ENCODE assay signal across 19 cellular contexts in the genomic region with DNA sequence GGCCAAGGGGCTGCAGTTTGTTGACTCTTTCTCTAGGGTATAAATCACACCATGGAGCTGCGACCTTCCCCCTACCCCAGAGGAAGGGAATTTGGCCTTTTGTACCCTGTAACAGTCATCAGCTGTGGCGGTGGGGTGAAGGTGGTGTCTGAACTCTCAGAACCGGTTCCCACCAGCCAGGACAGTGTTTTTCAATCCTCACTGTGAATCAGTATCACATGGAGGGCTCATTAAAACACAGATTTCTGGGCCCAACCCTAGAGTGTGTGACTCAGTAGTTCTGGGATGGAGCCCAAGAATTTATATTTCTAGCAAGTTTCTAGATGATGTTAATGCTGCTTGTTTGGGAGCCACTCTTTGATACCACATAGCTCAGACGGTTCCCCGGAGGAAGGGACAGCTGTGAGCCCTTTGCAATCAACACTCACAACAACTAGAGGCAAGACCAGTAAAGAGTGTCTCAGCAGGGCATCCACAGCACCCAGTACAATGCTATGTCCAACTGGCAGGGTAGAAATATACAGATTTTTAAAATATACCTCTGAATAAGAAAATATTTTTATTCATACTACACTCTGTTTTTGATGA. TPM values are rescaled to one million over a fixed set of nuclear protein-coding genes. Genes with fewer than 3 reads are reported as not detected.
DNase-seq lines count a peak whose midpoint lies in the region; ATAC-seq and TF ChIP-seq lines count a peak whose summit lies in the region.
"Had no signal": no experiment of that assay in that cellular context is flagged by ENCODE, and none has a peak within 500 bp of the region (broad histone marks: within the 10 kb centered on the region; RNA-seq: fewer than 3 reads in every experiment).

No MANE protein-coding gene starts in this region.

- H3K4me2 ChIP-seq in SK-N-SH, result no peak overlapping the region

- H3K79me2 ChIP-seq in SK-N-SH (ENCODE audit: insufficient read depth), result no peaks in the 10 kb centered on the region

- TF ChIP-seq CTCF in SK-N-SH (IDR thresholded peaks at IDR 0.05), result no peak
- no peak for TF ChIP-seq CTCF in endodermal cell (conservative IDR thresholded peaks at IDR 0.05)
- no peak for TF ChIP-seq CTCF in lung (IDR thresholded peaks at IDR 0.05; ENCODE audit: control extremely low read depth, extremely low read depth)

- no peak for TF ChIP-seq RAD21 in SK-N-SH (IDR thresholded peaks at IDR 0.05; ENCODE audit: low read length)

- H3K4me3 Mint-ChIP-seq in endodermal cell, result no peak overlapping the region
- H3K4me3 Mint-ChIP-seq: activated CD4-positive, alpha-beta memory T cell treated with anti-CD3 and anti-CD28 coated beads, Interleukin-2, amount 10 ng/mL, durations not matched to agents 7 days and 5 days had no signal

- H3K36me3 Mint-ChIP-seq in endodermal cell (ENCODE audit: low read depth), result no peaks in the 10 kb centered on the region

- no peak overlapping the region; a peak in 1 of 4 replicates for H3K27ac ChIP-seq in SK-N-SH (ENCODE audit: low read depth in 2 of 2, low read length in 1 of 2)
- no peak overlapping the region for H3K27ac ChIP-seq in endodermal cell (ENCODE audit: low read depth, low read length)
- H3K27ac ChIP-seq in lung (ENCODE audit: low read depth in 1 of 2, low read length in 1 of 2), result no peak overlapping the region
- no peak overlapping the region for H3K27ac ChIP-seq in aorta (ENCODE audit: low read depth in 1 of 2, low read length in 2 of 2)
- H3K27ac ChIP-seq: 22Rv1, neutrophil, tibial nerve had no signal

- no peak for DNase-seq in SK-N-SH
- peak; percentile 62 for DNase-seq in endodermal cell
- DNase-seq in lung (ENCODE audit: low spot score), result no peak
- DNase-seq in aorta, result peak in 1 of 2 donors; percentile 51
- DNase-seq: activated CD4-positive, alpha-beta memory T cell treated with anti-CD3 and anti-CD28 coated beads, Interleukin-2, amount 10 ng/mL, durations not matched to agents 7 days and 5 days; activated gamma-delta T cell treated with Interleukin-2 at 50 U/mL for 16 hours; cerebellar nuclear complex; H7; left colon; NCI-H1417; NCI-H524 treated with DMSO at 0.1 percent for 48 hours; RPMI8226 had no signal

- H3K36me3 ChIP-seq in SK-N-SH (replicated peaks in 1 of 2; ENCODE audit: control insufficient read depth in 1 of 2, insufficient read depth in 2 of 2, low read length in 1 of 2) (no peaks in the 10 kb centered on the region), endodermal cell (ENCODE audit: control insufficient read depth, insufficient read depth, low read length) (no peaks in the 10 kb centered on the region), lung (ENCODE audit: control insufficient read depth in 2 of 2, insufficient read depth in 2 of 2, low read length in 2 of 2) (no peaks in the 10 kb centered on the region), aorta (ENCODE audit: control insufficient read depth in 1 of 2, insufficient read depth in 2 of 2, low read length in 1 of 2) (no peaks in the 10 kb centered on the region)
- H3K36me3 ChIP-seq: neutrophil, tibial nerve had no signal

- no peaks in the 10 kb centered on the region for H4K20me1 ChIP-seq in SK-N-SH (ENCODE audit: insufficient read depth)

- H3K4me1 ChIP-seq in SK-N-SH (ENCODE audit: control insufficient read depth in 1 of 2, insufficient read depth in 2 of 2, low read depth in 1 of 2, low read length in 1 of 2), result no peaks in the 10 kb centered on the region; a peak in 1 of 4 replicates
- peaks cover 12% of the 10 kb centered on the region for H3K4me1 ChIP-seq in endodermal cell (ENCODE audit: control insufficient read depth, insufficient read depth, low read length)
- no peaks in the 10 kb centered on the region for H3K4me1 ChIP-seq in lung (ENCODE audit: control insufficient read depth in 2 of 2, insufficient read depth in 2 of 2, low read length in 2 of 2)
- H3K4me1 ChIP-seq in aorta (ENCODE audit: control insufficient read depth in 1 of 2, insufficient read depth in 2 of 2, low read length in 2 of 2), result no peaks in the 10 kb centered on the region
- H3K4me1 ChIP-seq: tibial nerve had no signal

- TF ChIP-seq EP300 in SK-N-SH (IDR thresholded peaks at IDR 0.05; ENCODE audit: borderline replicate concordance in 1 of 2, low read depth in 1 of 2, low read length in 1 of 2), result no peak

- POLR2A ChIA-PET in SK-N-SH (lab: Yijun Ruan, JAX), result no interaction called here

- 0 out of 2 replicates have a peak overlapping the region, but pooled peaks have one; percentile 56 for H2AFZ ChIP-seq in SK-N-SH (ENCODE audit: low read depth)

- no peak overlapping the region for H3K4me3 ChIP-seq in SK-N-SH (ENCODE audit: low read depth in 2 of 2, low read length in 1 of 2)
- H3K4me3 ChIP-seq in endodermal cell (ENCODE audit: low read length), result no peak overlapping the region
- no peak overlapping the region for H3K4me3 ChIP-seq in lung
- no peak overlapping the region for H3K4me3 ChIP-seq in aorta (ENCODE audit: low read length in 2 of 2)
- H3K4me3 ChIP-seq: tibial nerve had no signal

- 0 out of 2 replicates have a peak, but pooled peaks cover 2% of the 10 kb centered on the region for H3K9me2 ChIP-seq in SK-N-SH

- no peaks in the 10 kb centered on the region for H3K27me3 Mint-ChIP-seq in endodermal cell (ENCODE audit: insufficient read depth)
- H3K27me3 Mint-ChIP-seq: activated CD4-positive, alpha-beta memory T cell treated with anti-CD3 and anti-CD28 coated beads, Interleukin-2, amount 10 ng/mL, durations not matched to agents 7 days and 5 days had no signal

- intact Hi-C loops in aorta (cut with DNase I), result no loop called here

- H3F3A ChIP-seq in SK-N-SH (replicated peaks; ENCODE audit: insufficient read depth), result no peaks in the 10 kb centered on the region

- H3K27me3 ChIP-seq in SK-N-SH (ENCODE audit: insufficient read depth) (no peaks in the 10 kb centered on the region), endodermal cell (ENCODE audit: control insufficient read depth, insufficient read depth, low read length, poor library complexity, severe bottlenecking) (no peaks in the 10 kb centered on the region), lung (ENCODE audit: control insufficient read depth, insufficient read depth) (no peaks in the 10 kb centered on the region), aorta (ENCODE audit: control insufficient read depth in 1 of 2, insufficient read depth in 2 of 2, low read length in 1 of 2) (no peaks in the 10 kb centered on the region)
- H3K27me3 ChIP-seq: neutrophil, tibial nerve had no signal

- CTCF ChIA-PET in SK-N-SH (lab: Yijun Ruan, JAX), result no interaction called here

- 57% methylated on average over 5 of the region's 5 CpGs for WGBS in SK-N-SH (ENCODE audit: low lambda C conversion rate)
- WGBS in endodermal cell (ENCODE audit: insufficient coverage in 1 of 2, insufficient read length in 1 of 2), 2 experiments, result 73 to 76% methylated on average over 2 to 5 of the region's 5 CpGs
- 54 to 63% methylated on average over 5 of the region's 5 CpGs for WGBS in lung, 2 donors
- WGBS in aorta, 2 donors, result 61 to 65% methylated on average over 5 of the region's 5 CpGs

- no peaks in the 10 kb centered on the region for H3K9me3 ChIP-seq in SK-N-SH
- peaks cover 11% of the 10 kb centered on the region for H3K9me3 ChIP-seq in endodermal cell (ENCODE audit: control insufficient read depth, low read length)
- H3K9me3 ChIP-seq in lung (ENCODE audit: control insufficient read depth in 2 of 2, insufficient read depth in 1 of 2, low read length in 1 of 2), result no peaks in the 10 kb centered on the region
- no peaks in the 10 kb centered on the region for H3K9me3 ChIP-seq in aorta (ENCODE audit: control insufficient read depth, low read length)
- H3K9me3 ChIP-seq: neutrophil, tibial nerve had no signal

- H3K27ac Mint-ChIP-seq in endodermal cell, result peak overlapping the region; percentile 18
- H3K27ac Mint-ChIP-seq: activated CD4-positive, alpha-beta memory T cell treated with anti-CD3 and anti-CD28 coated beads, Interleukin-2, amount 10 ng/mL, durations not matched to agents 7 days and 5 days had no signal

- H3K9ac ChIP-seq in SK-N-SH (no peak overlapping the region), endodermal cell (ENCODE audit: extremely low read depth, low read length, poor library complexity, severe bottlenecking) (no peak overlapping the region)

- ATAC-seq in SK-N-SH treated with all-trans-retinoic acid at 6 μM for 48 hours, result no peak
- peak; percentile 80 for ATAC-seq in lung (ENCODE audit: insufficient read depth, low FRiP score)
- ATAC-seq in aorta (ENCODE audit: low FRiP score), result peak; percentile 62
- no peak for ATAC-seq in HG03439 (IDR thresholded peaks at IDR 0.05; ENCODE audit: unreplicated experiment)
- no peak for ATAC-seq in GM19324 (IDR thresholded peaks at IDR 0.05; ENCODE audit: low FRiP score, unreplicated experiment)
- no peak for ATAC-seq in GM18909 (IDR thresholded peaks at IDR 0.05; ENCODE audit: poor library complexity, unreplicated experiment)
- ATAC-seq: left colon had no signal

- peaks cover 15% of the 10 kb centered on the region for H3K4me1 Mint-ChIP-seq in endodermal cell
- H3K4me1 Mint-ChIP-seq: activated CD4-positive, alpha-beta memory T cell treated with anti-CD3 and anti-CD28 coated beads, Interleukin-2, amount 10 ng/mL, durations not matched to agents 7 days and 5 days had no signal

- no peaks in the 10 kb centered on the region for H3K9me3 Mint-ChIP-seq in endodermal cell
- H3K9me3 Mint-ChIP-seq: activated CD4-positive, alpha-beta memory T cell treated with anti-CD3 and anti-CD28 coated beads, Interleukin-2, amount 10 ng/mL, durations not matched to agents 7 days and 5 days had no signal

TF ChIP-seq in SK-N-SH, 30 proteins besides CTCF, POLR2A, EP300 and RAD21 (continues in another document):
- TF ChIP-seq MEF2A (IDR thresholded peaks at IDR 0.05; ENCODE audit: borderline replicate concordance, low read depth) (no peak), GATA2 (CRISPR knock-in tag; IDR thresholded peaks at IDR 0.05) (no peak), SMC3 (IDR thresholded peaks at IDR 0.05; ENCODE audit: low read depth, low read length) (no peak)

TF ChIP-seq in SK-N-SH treated with all-trans-retinoic acid at 6 μM for 48 hours, 23 proteins besides CTCF, POLR2A, EP300 and RAD21:
- no peak for TF ChIP-seq ISL1 (CRISPR knock-in tag; IDR thresholded peaks at IDR 0.05)
- TF ChIP-seq ZFP3 (CRISPR knock-in tag; IDR thresholded peaks at IDR 0.05), result no peak

RNA-seq across cellular contexts. Expression of a gene that starts 43.9 kb away (rescaled TPM):
- 0.76 and 0.87 TPM in 2 replicates for polyA plus RNA-seq in SK-N-SH (2012; rRNA removed)
- polyA plus RNA-seq in SK-N-SH (2012; cell fraction: cytosol; rRNA removed), result 0.53 and 0.72 TPM in 2 replicates
- polyA plus RNA-seq in SK-N-SH (2012; cell fraction: nucleus; rRNA removed), result 0.53 and 1.3 TPM in 2 replicates
- 10 to 100 TPM; 11.6 to 24.9 TPM for total RNA-seq in endodermal cell
- 11.5 TPM for polyA plus RNA-seq in endodermal cell (2013, experiment 1 of 2)
- 12.7 TPM for polyA plus RNA-seq in endodermal cell (2013, experiment 2 of 2)
- 100 to 1,000 TPM in 1 of 2 donors, 1 to 10 TPM in 1; 6.0 to 108 TPM for total RNA-seq in lung
- polyA plus RNA-seq in lung, result under 1 TPM; 0.22 to 0.29 TPM
- total RNA-seq in aorta, result 10 to 100 TPM; 14.8 to 37.5 TPM
- 10 to 100 TPM in 1 of 2 donors, 1 to 10 TPM in 1; 4.0 to 11.3 TPM for polyA plus RNA-seq in aorta
- total RNA-seq: activated CD4-positive, alpha-beta memory T cell treated with anti-CD3 and anti-CD28 coated beads, Interleukin-2, amount 10 ng/mL, durations not matched to agents 7 days and 5 days had no signal

Comparison
In these comparisons a context has a peak if more than half of its experiments do, and no peak if none do; other contexts are left out.
1. ATAC-seq: peak in lung (single experiment) and aorta (single experiment); none in SK-N-SH treated with all-trans-retinoic acid at 6 μM for 48 hours (single experiment), HG03439 (single experiment), GM19324 (single experiment) and GM18909 (single experiment).